8 cellular contexts compared by ENCODE assay signal in genomic region chr2:72993147-72993546, GRCh38.
A peak's percentile ranks its signal among the peaks of the same experiment; 100 is the strongest.
DNase-seq lines count a peak whose midpoint lies in the region; ATAC-seq lines count a peak whose summit lies in the region.

No MANE protein-coding gene starts in this region.

- 14 to 37% methylated on average over 2 of the region's 2 CpGs for WGBS in aorta, 2 donors

- in situ Hi-C loops in KBM-7 (cut with MboI; ENCODE audit: low pct_unique_long_range_greater_than_20kb, low sequenced_read_pairs) = no loop called here

- H3K27me3 ChIP-seq in aorta (ENCODE audit: control insufficient read depth in 1 of 2, insufficient read depth in 2 of 2, low read length in 1 of 2) = no peaks in the 10 kb centered on the region

- no peak overlapping the region for H3K27ac Mint-ChIP-seq in activated CD4-positive, alpha-beta T cell treated with anti-CD3 and anti-CD28 coated beads for 36 hours
- H3K27ac Mint-ChIP-seq in activated CD4-positive, alpha-beta T cell treated with anti-CD3 and anti-CD28 coated beads, Interleukin-2, amount 10 ng/mL, durations not matched to agents 7 days and 5 days = no peak overlapping the region
- H3K27ac Mint-ChIP-seq in effector memory CD8-positive, alpha-beta T cell = no peak overlapping the region

- intact Hi-C loops in activated CD4-positive, alpha-beta T cell treated with anti-CD3 and anti-CD28 coated beads for 36 hours (cut with DNase I, micrococcal nuclease) = loop anchor here (1.0 to 5.0 kb wide), 5 partner anchors 79 to 184 kb away; partner anchors contain the start of gene SFXN5 (in 1 of the 2)
- intact Hi-C loops in aorta (cut with DNase I) = loop anchor here (2.0 to 5.0 kb wide), 5 partner anchors 34 to 184 kb away; partner anchors contain the start of gene SFXN5 (in 1 of the 2)

- POLR2A ChIA-PET in activated CD4-positive, alpha-beta T cell treated with anti-CD3 and anti-CD28 coated beads for 36 hours (lab: Charles Lee) = interaction anchor here (0.5 to 0.6 kb wide), 2 partner anchors 60 to 78 kb away, joined by 3 read pairs; no protein-coding TSS in a partner anchor
- POLR2A ChIA-PET in activated CD4-positive, alpha-beta T cell treated with anti-CD3 and anti-CD28 coated beads, Interleukin-2, amount 10 ng/mL, durations not matched to agents 7 days and 5 days (lab: Charles Lee) = no interaction called here

- no peaks in the 10 kb centered on the region for H3K36me3 ChIP-seq in aorta (ENCODE audit: control insufficient read depth in 1 of 2, insufficient read depth in 2 of 2, low read length in 1 of 2)

- no peaks in the 10 kb centered on the region for H3K9me3 Mint-ChIP-seq in activated CD4-positive, alpha-beta T cell treated with anti-CD3 and anti-CD28 coated beads for 36 hours (ENCODE audit: low read depth)
- no peaks in the 10 kb centered on the region for H3K9me3 Mint-ChIP-seq in activated CD4-positive, alpha-beta T cell treated with anti-CD3 and anti-CD28 coated beads, Interleukin-2, amount 10 ng/mL, durations not matched to agents 7 days and 5 days
- no peaks in the 10 kb centered on the region for H3K9me3 Mint-ChIP-seq in effector memory CD8-positive, alpha-beta T cell

- CTCF ChIA-PET in activated CD4-positive, alpha-beta T cell treated with anti-CD3 and anti-CD28 coated beads for 36 hours (lab: Charles Lee) = interaction anchor here (0.6 to 6.7 kb wide), 5 partner anchors 12 to 184 kb away, joined by 3 to 57 read pairs (median 4); no protein-coding TSS in a partner anchor
- CTCF ChIA-PET in activated CD4-positive, alpha-beta T cell treated with anti-CD3 and anti-CD28 coated beads, Interleukin-2, amount 10 ng/mL, durations not matched to agents 7 days and 5 days (lab: Charles Lee) = interaction anchor here (1.1 kb wide), 1 partner anchor 13 kb away, joined by 4 read pairs; no protein-coding TSS in a partner anchor

- H3K27me3 Mint-ChIP-seq in activated CD4-positive, alpha-beta T cell treated with anti-CD3 and anti-CD28 coated beads for 36 hours = no peaks in the 10 kb centered on the region
- no peaks in the 10 kb centered on the region for H3K27me3 Mint-ChIP-seq in activated CD4-positive, alpha-beta T cell treated with anti-CD3 and anti-CD28 coated beads, Interleukin-2, amount 10 ng/mL, durations not matched to agents 7 days and 5 days
- no peaks in the 10 kb centered on the region for H3K27me3 Mint-ChIP-seq in effector memory CD8-positive, alpha-beta T cell

- H3K4me1 ChIP-seq in aorta (ENCODE audit: control insufficient read depth in 1 of 2, insufficient read depth in 2 of 2, low read length in 2 of 2) = no peaks in the 10 kb centered on the region

- no peak overlapping the region for H3K27ac ChIP-seq in aorta (ENCODE audit: low read depth in 1 of 2, low read length in 2 of 2)

- H3K4me3 Mint-ChIP-seq in activated CD4-positive, alpha-beta T cell treated with anti-CD3 and anti-CD28 coated beads for 36 hours = no peak overlapping the region
- no peak overlapping the region for H3K4me3 Mint-ChIP-seq in activated CD4-positive, alpha-beta T cell treated with anti-CD3 and anti-CD28 coated beads, Interleukin-2, amount 10 ng/mL, durations not matched to agents 7 days and 5 days
- H3K4me3 Mint-ChIP-seq in effector memory CD8-positive, alpha-beta T cell = no peak overlapping the region

- no peaks in the 10 kb centered on the region for H3K36me3 Mint-ChIP-seq in activated CD4-positive, alpha-beta T cell treated with anti-CD3 and anti-CD28 coated beads for 36 hours (ENCODE audit: low read depth)
- no peaks in the 10 kb centered on the region for H3K36me3 Mint-ChIP-seq in activated CD4-positive, alpha-beta T cell treated with anti-CD3 and anti-CD28 coated beads, Interleukin-2, amount 10 ng/mL, durations not matched to agents 7 days and 5 days (ENCODE audit: low read depth)
- peaks cover 3% of the 10 kb centered on the region for H3K36me3 Mint-ChIP-seq in effector memory CD8-positive, alpha-beta T cell (ENCODE audit: insufficient read depth)

- peak; percentile 50 for DNase-seq in activated CD4-positive, alpha-beta T cell treated with anti-CD3 and anti-CD28 coated beads for 36 hours
- no peak for DNase-seq in activated CD4-positive, alpha-beta T cell treated with anti-CD3 and anti-CD28 coated beads for 1 hour
- DNase-seq in KBM-7 (peak; percentile 68), midbrain (lab: John Stamatoyannopoulos, UW) (peak; percentile 59), aorta (peak; percentile 35 to 41)
- peak; percentile 59 for DNase-seq in activated CD4-positive, alpha-beta T cell treated with anti-CD3 and anti-CD28 coated beads, Interleukin-2, amount 10 ng/mL, durations not matched to agents 7 days and 5 days
- DNase-seq in effector memory CD8-positive, alpha-beta T cell = peak; percentile 57 to 62 (median 58)

- no peak overlapping the region for H3K4me3 ChIP-seq in aorta (ENCODE audit: low read length in 2 of 2)

- H3K9me3 ChIP-seq in aorta (ENCODE audit: control insufficient read depth, low read length) = no peaks in the 10 kb centered on the region

- peak; percentile 42 for ATAC-seq in activated CD4-positive, alpha-beta T cell treated with anti-CD3 and anti-CD28 coated beads for 36 hours
- peak; percentile 48 for ATAC-seq in effector memory CD8-positive, alpha-beta T cell (replicated peaks)
- ATAC-seq in aorta (ENCODE audit: low FRiP score) (peak; percentile 48), GM21737 (IDR thresholded peaks at IDR 0.05; ENCODE audit: unreplicated experiment) (no peak)

- H3K4me1 Mint-ChIP-seq in activated CD4-positive, alpha-beta T cell treated with anti-CD3 and anti-CD28 coated beads for 36 hours = no peaks in the 10 kb centered on the region
- no peaks in the 10 kb centered on the region for H3K4me1 Mint-ChIP-seq in activated CD4-positive, alpha-beta T cell treated with anti-CD3 and anti-CD28 coated beads, Interleukin-2, amount 10 ng/mL, durations not matched to agents 7 days and 5 days
- H3K4me1 Mint-ChIP-seq in effector memory CD8-positive, alpha-beta T cell (ENCODE audit: low read depth in 2 of 2) = no peaks in the 10 kb centered on the region
